Comparison of ENCODE assay signal across 8 cellular contexts in the genomic region with DNA sequence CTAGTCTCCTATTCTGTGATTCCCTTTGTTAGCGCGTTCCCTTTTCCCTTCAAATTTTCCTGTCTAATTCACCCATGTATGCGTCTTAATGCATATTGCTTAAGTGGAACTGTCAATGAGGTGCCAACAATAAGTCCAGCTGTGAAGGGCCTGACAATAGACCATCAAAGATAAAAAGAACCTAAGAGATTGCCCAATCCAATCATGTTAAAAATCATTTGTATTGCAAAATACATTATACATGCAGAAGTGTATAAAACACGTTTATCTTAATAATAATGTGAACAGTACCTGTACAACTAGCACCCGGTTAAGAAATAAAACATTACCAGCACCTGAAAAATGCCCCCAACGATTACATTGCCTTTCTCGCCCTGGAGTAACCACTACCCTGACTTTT. TPM values are rescaled to one million over a fixed set of nuclear protein-coding genes. Genes with fewer than 3 reads are reported as not detected.
DNase-seq lines count a peak whose midpoint lies in the region; ATAC-seq and TF ChIP-seq lines count a peak whose summit lies in the region.

No MANE protein-coding gene starts in this region.

- H3K4me3 Mint-ChIP-seq in activated T-cell treated with anti-CD3 and anti-CD28 coated beads, Interleukin-2, amount 50 U/mL, for 24 hours = peak overlapping the region; percentile 86

- no peak for ATAC-seq in HG03354 (IDR thresholded peaks at IDR 0.05; ENCODE audit: poor library complexity, severe bottlenecking, unreplicated experiment)
- no peak for ATAC-seq in GM21576 (IDR thresholded peaks at IDR 0.05; ENCODE audit: unreplicated experiment)

- no peak for TF ChIP-seq POLR2A in lower leg skin (IDR thresholded peaks at IDR 0.05)

- POLR2A ChIA-PET in HEK293T (lab: Yijun Ruan, JAX) = interaction anchor here (0.9 to 2.0 kb wide), 8 partner anchors 9 to 394 kb away, joined by 3 to 20 read pairs (median 6); no protein-coding TSS in a partner anchor

- peaks cover 4% of the 10 kb centered on the region for H3K36me3 Mint-ChIP-seq in activated T-cell treated with anti-CD3 and anti-CD28 coated beads, Interleukin-2, amount 50 U/mL, for 24 hours (ENCODE audit: low read depth)

- CTCF ChIA-PET in HEK293T (lab: Yijun Ruan, JAX) = interaction anchor here (1.1 to 2.0 kb wide), 2 partner anchors 21 to 25 kb away, joined by 3 to 7 read pairs; no protein-coding TSS in a partner anchor

- no peaks in the 10 kb centered on the region for H3K9me3 Mint-ChIP-seq in activated T-cell treated with anti-CD3 and anti-CD28 coated beads, Interleukin-2, amount 50 U/mL, for 24 hours

- 68 to 70% methylated on average over 7 of the region's 7 CpGs for WGBS in lower leg skin, 2 donors

- in situ Hi-C loops in astrocyte of the cerebellum (cut with HindIII; ENCODE audit: low sequenced_read_pairs) = no loop called here

- H3K4me1 ChIP-seq in tibial artery = peaks cover 3 to 27% (median 19%) of the 10 kb centered on the region in 4 donors

- H3K27me3 Mint-ChIP-seq in activated T-cell treated with anti-CD3 and anti-CD28 coated beads, Interleukin-2, amount 50 U/mL, for 24 hours = peaks cover 30% of the 10 kb centered on the region

- H3K27ac ChIP-seq in tibial artery = peak overlapping the region; percentile 88 to 92

- no peak for DNase-seq in activated T-cell treated with anti-CD3 and anti-CD28 coated beads, Interleukin-2, amount 50 U/mL, for 24 hours
- no peak for DNase-seq in activated T-cell treated with anti-CD3 and anti-CD28 coated beads, Interleukin-2, amount 50 U/mL, for 48 hours
- DNase-seq in astrocyte of the cerebellum (ENCODE audit: low read depth) (no peak), lower leg skin (ENCODE audit: low spot score in 2 of 2) (no peak), tibial artery (no peak), HEK293T (ENCODE audit: extremely low spot score) (no peak)

- H3K9me3 ChIP-seq in tibial artery = no peaks in the 10 kb centered on the region

- no peaks in the 10 kb centered on the region for H3K27me3 ChIP-seq in tibial artery

- no peaks in the 10 kb centered on the region for H3K36me3 ChIP-seq in tibial artery

- H3K4me1 Mint-ChIP-seq in activated T-cell treated with anti-CD3 and anti-CD28 coated beads, Interleukin-2, amount 50 U/mL, for 24 hours (ENCODE audit: low read depth) = peaks cover 28% of the 10 kb centered on the region

- intact Hi-C loops in lower leg skin (cut with DNase I; ENCODE audit: low total_unique reads) (no loop called here), tibial artery (cut with DNase I; ENCODE audit: low total_unique reads) (no loop called here)

- H3K27ac Mint-ChIP-seq in activated T-cell treated with anti-CD3 and anti-CD28 coated beads, Interleukin-2, amount 50 U/mL, for 24 hours = no peak overlapping the region

- peak overlapping the region; percentile 72 for H3K4me3 ChIP-seq in astrocyte of the cerebellum (ENCODE audit: low read depth, low read length)
- peak overlapping the region; percentile 2 for H3K4me3 ChIP-seq in lower leg skin (ENCODE audit: low read depth, poor library complexity, severe bottlenecking)
- H3K4me3 ChIP-seq in tibial artery = peak overlapping the region; percentile 76 to 88

- TF ChIP-seq CTCF in astrocyte of the cerebellum (IDR thresholded peaks at IDR 0.05; ENCODE audit: low read depth, low read length, missing control alignments) (no peak), lower leg skin (IDR thresholded peaks at IDR 0.05) (no peak), tibial artery (IDR thresholded peaks at IDR 0.05) (no peak)

TF ChIP-seq in HEK293T, 16 proteins besides CTCF, POLR2A, EP300 and RAD21:
- no peak for TF ChIP-seq SUZ12 (IDR thresholded peaks at IDR 0.05)
- TF ChIP-seq BHLHE40 (IDR thresholded peaks at IDR 0.05; ENCODE audit: borderline replicate concordance) = no peak
- TF ChIP-seq TARDBP (IDR thresholded peaks at IDR 0.05) = no peak
- no peak for TF ChIP-seq ELF4 (IDR thresholded peaks at IDR 0.05)
- no peak for TF ChIP-seq FOXM1 (IDR thresholded peaks at IDR 0.05; ENCODE audit: borderline replicate concordance)
- TF ChIP-seq, protein P1, sequence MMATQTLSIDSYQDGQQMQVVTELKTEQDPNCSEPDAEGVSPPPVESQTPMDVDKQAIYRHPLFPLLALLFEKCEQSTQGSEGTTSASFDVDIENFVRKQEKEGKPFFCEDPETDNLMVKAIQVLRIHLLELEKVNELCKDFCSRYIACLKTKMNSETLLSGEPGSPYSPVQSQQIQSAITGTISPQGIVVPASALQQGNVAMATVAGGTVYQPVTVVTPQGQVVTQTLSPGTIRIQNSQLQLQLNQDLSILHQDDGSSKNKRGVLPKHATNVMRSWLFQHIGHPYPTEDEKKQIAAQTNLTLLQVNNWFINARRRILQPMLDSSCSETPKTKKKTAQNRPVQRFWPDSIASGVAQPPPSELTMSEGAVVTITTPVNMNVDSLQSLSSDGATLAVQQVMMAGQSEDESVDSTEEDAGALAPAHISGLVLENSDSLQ (IDR thresholded peaks at IDR 0.05) = no peak
- TF ChIP-seq CTBP1 (IDR thresholded peaks at IDR 0.05; ENCODE audit: borderline replicate concordance) = no peak
- TF ChIP-seq SP1 (IDR thresholded peaks at IDR 0.05) = no peak
- TF ChIP-seq ARNT (IDR thresholded peaks at IDR 0.05) = no peak
- no peak for TF ChIP-seq LEF1 (IDR thresholded peaks at IDR 0.05; ENCODE audit: borderline replicate concordance)
- TF ChIP-seq ZNF384 (IDR thresholded peaks at IDR 0.05) = no peak
- no peak for TF ChIP-seq FOXK2 (IDR thresholded peaks at IDR 0.05)
- no peak for TF ChIP-seq NFRKB (IDR thresholded peaks at IDR 0.05)
- no peak for TF ChIP-seq FOXA1 (IDR thresholded peaks at IDR 0.05)
- no peak for TF ChIP-seq L3MBTL2 (conservative IDR thresholded peaks at IDR 0.05)

RNA-seq across cellular contexts. Expression of gene SPATA6, which starts 0.7 kb away (rescaled TPM):
- total RNA-seq in lower leg skin = 10 to 100 TPM in 3 of 4 donors, 1 to 10 TPM in 1; 8.1 to 13.1 (median 11.5) TPM

Comparison
In these comparisons a context has a peak if more than half of its experiments do, and no peak if none do; other contexts are left out.
1. H3K4me3 ChIP-seq: peak in every context shown above with its lines; median percentile 82 in tibial artery; 72 in astrocyte of the cerebellum; 2 in lower leg skin.